In the genomic region with DNA sequence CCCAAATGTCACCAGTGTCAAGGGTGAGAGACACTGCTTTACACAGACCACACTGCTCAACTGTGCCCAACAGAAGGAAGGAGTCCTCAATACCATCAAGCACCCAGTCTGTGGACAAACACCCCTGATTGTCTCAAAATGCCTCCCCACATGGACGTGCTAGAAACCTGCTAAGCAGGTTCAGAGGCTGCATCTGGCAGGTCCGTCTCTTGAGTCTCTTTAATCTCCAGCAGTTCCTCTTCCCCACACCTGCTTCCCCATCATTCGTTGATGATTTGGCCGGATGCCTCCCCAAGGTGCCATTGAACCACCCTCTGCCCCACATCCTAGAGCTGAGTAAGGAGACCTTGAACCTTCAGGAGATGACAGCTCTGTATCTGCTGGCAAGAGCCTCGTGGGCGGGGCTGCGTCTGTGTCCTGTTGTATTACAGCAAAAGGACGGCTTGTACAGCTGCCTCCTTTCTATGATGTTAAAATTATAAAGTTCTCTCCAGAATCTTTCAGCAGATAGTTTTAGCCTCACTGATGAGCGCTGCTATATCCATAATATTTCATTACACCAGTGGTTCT, we compare ENCODE assay signal across 15 cellular contexts.
DNase-seq lines count a peak whose midpoint lies in the region; ATAC-seq and TF ChIP-seq lines count a peak whose summit lies in the region.
"Had no signal": no experiment of that assay in that cellular context is flagged by ENCODE, and none has a peak within 500 bp of the region (broad histone marks: within the 10 kb centered on the region; RNA-seq: fewer than 3 reads in every experiment).

No MANE protein-coding gene starts in this region.

- H3F3A ChIP-seq in neural progenitor cell (ENCODE audit: low read depth): no peaks in the 10 kb centered on the region

- DNase-seq in DMS153 (lab: John Stamatoyannopoulos, UW): peak; percentile 74
- DNase-seq in Karpas-422: peak; percentile 51
- no peak for DNase-seq in neural progenitor cell (ENCODE audit: low spot score)
- DNase-seq in stimulated activated naive CD4-positive, alpha-beta T cell treated with Interleukin-2 at 50 U/mL for 16 hours (lab: John Stamatoyannopoulos, UW): no peak
- DNase-seq: activated CD4-positive, alpha-beta T cell treated with anti-CD3 and anti-CD28 coated beads, Interleukin-2, amount 50 U/mL, for 48 hours; activated effector memory CD4-positive, alpha-beta T cell treated with Interleukin-2 at 50 U/mL for 16 hours; cortex of kidney; mesenchymal stem cell; SK-N-SH had no signal

- H3K27ac ChIP-seq in Karpas-422 (ENCODE audit: low read length): no peak overlapping the region
- H3K27ac ChIP-seq in VCaP: peak overlapping the region; percentile 3; the same call in 1 of the 2 replicates
- no peak overlapping the region for H3K27ac ChIP-seq in neural progenitor cell
- H3K27ac ChIP-seq: ascending aorta; BLaER1 treated with 17β-estradiol and CSF1 and Interleukin-3, amounts not matched to agents 10 nM and 100 nM had no signal

- peaks cover 43% of the 10 kb centered on the region for H3K36me3 Mint-ChIP-seq in neural progenitor cell

- no peak overlapping the region for H3K4me3 Mint-ChIP-seq in neural progenitor cell
- H3K4me3 Mint-ChIP-seq: GM23338 had no signal

- H3K27ac Mint-ChIP-seq in neural progenitor cell: peak overlapping the region; percentile 11
- H3K27ac Mint-ChIP-seq: GM23338 had no signal

- H2AFZ ChIP-seq in Karpas-422 (ENCODE audit: low read length) (no peak overlapping the region), neural progenitor cell (replicated peaks) (no peak overlapping the region)
- H2AFZ ChIP-seq: GM23338 had no signal

- H3K79me2 ChIP-seq in Karpas-422 (ENCODE audit: low read length) (no peaks in the 10 kb centered on the region), neural progenitor cell (ENCODE audit: low read depth) (no peaks in the 10 kb centered on the region)

- H3K4me2 ChIP-seq in Karpas-422 (ENCODE audit: low read depth, low read length, poor library complexity, severe bottlenecking) (no peak overlapping the region), neural progenitor cell (no peak overlapping the region)
- H3K4me2 ChIP-seq: GM23338, SK-N-SH had no signal

- H3K27me3 Mint-ChIP-seq in neural progenitor cell (ENCODE audit: insufficient read depth, low read depth): peaks cover 5% of the 10 kb centered on the region

- H3K4me1 ChIP-seq in Karpas-422 (ENCODE audit: low read length): peaks cover 14% of the 10 kb centered on the region
- no peaks in the 10 kb centered on the region for H3K4me1 ChIP-seq in neural progenitor cell
- H3K4me1 ChIP-seq: ascending aorta had no signal

- no peaks in the 10 kb centered on the region for H3K9me3 Mint-ChIP-seq in neural progenitor cell
- H3K9me3 Mint-ChIP-seq: GM23338 had no signal

- no peaks in the 10 kb centered on the region for H3K36me3 ChIP-seq in Karpas-422 (ENCODE audit: insufficient read depth, low read length)
- no peaks in the 10 kb centered on the region for H3K36me3 ChIP-seq in neural progenitor cell

- H3K4me1 Mint-ChIP-seq in neural progenitor cell: no peaks in the 10 kb centered on the region
- H3K4me1 Mint-ChIP-seq: GM23338 had no signal

- H3K9me2 ChIP-seq in Karpas-422 (replicated peaks; ENCODE audit: insufficient read depth, low read length): no peaks in the 10 kb centered on the region
- H3K9me2 ChIP-seq: SK-N-SH had no signal

- no peaks in the 10 kb centered on the region for H3K27me3 ChIP-seq in Karpas-422 (ENCODE audit: low read length)
- no peaks in the 10 kb centered on the region for H3K27me3 ChIP-seq in neural progenitor cell
- H3K27me3 ChIP-seq: ascending aorta; BLaER1 treated with 17β-estradiol and CSF1 and Interleukin-3, amounts not matched to agents 10 nM and 100 nM had no signal

- H3K4me3 ChIP-seq in Karpas-422 (ENCODE audit: low read length) (no peak overlapping the region), neural progenitor cell (no peak overlapping the region)
- H3K4me3 ChIP-seq: ascending aorta; BLaER1 treated with 17β-estradiol and CSF1 and Interleukin-3, amounts not matched to agents 10 nM and 100 nM; GM23338 had no signal

- TF ChIP-seq CTCF in VCaP (conservative IDR thresholded peaks at IDR 0.05) (no peak), neural progenitor cell (IDR thresholded peaks at IDR 0.05) (no peak)

- H3K9ac ChIP-seq in Karpas-422 (ENCODE audit: low read length) (no peak overlapping the region), neural progenitor cell (no peak overlapping the region)
- H3K9ac ChIP-seq: SK-N-SH had no signal

- H3K9me3 ChIP-seq in Karpas-422 (ENCODE audit: low read length): no peaks in the 10 kb centered on the region
- H3K9me3 ChIP-seq in neural progenitor cell (ENCODE audit: low read depth): no peaks in the 10 kb centered on the region
- H3K9me3 ChIP-seq: ascending aorta; BLaER1 treated with 17β-estradiol and CSF1 and Interleukin-3, amounts not matched to agents 10 nM and 100 nM; SK-N-SH had no signal

- H4K20me1 ChIP-seq in Karpas-422 (ENCODE audit: insufficient read depth, low read depth, low read length) (no peaks in the 10 kb centered on the region), neural progenitor cell (ENCODE audit: low read depth) (no peaks in the 10 kb centered on the region)

- ATAC-seq in HG03342 (IDR thresholded peaks at IDR 0.05; ENCODE audit: unreplicated experiment): no peak
- ATAC-seq in GM21786 (IDR thresholded peaks at IDR 0.05; ENCODE audit: unreplicated experiment): no peak
- ATAC-seq: GM23338 had no signal

Comparison
In these comparisons a context has a peak if more than half of its experiments do, and no peak if none do; other contexts are left out.
1. DNase-seq: peak in DMS153 (single experiment) and Karpas-422 (single experiment); none in neural progenitor cell (single experiment) and stimulated activated naive CD4-positive, alpha-beta T cell treated with Interleukin-2 at 50 U/mL for 16 hours (single experiment).